8 cellular contexts compared by ENCODE assay signal in genomic region chr6:166999845-167000253, GRCh38. TPM values are rescaled to one million over a fixed set of nuclear protein-coding genes. Genes with fewer than 3 reads are reported as not detected.
A peak's percentile ranks its signal among the peaks of the same experiment; 100 is the strongest.
DNase-seq lines count a peak whose midpoint lies in the region; FAIRE-seq and TF ChIP-seq lines count a peak whose summit lies in the region.

No MANE protein-coding gene starts in this region.

- H3K9ac ChIP-seq in SK-N-MC (ENCODE audit: insufficient read length), result peak overlapping the region; percentile 87

- H3K27ac Mint-ChIP-seq in progenitor cell of endocrine pancreas, result peak overlapping the region; percentile 87

- H3K4me3 ChIP-seq in SK-N-MC, result peak overlapping the region; percentile 97
- H3K4me3 ChIP-seq in fibroblast of pulmonary artery (replicated peaks; ENCODE audit: low read depth, low read length), result peak overlapping the region; percentile 79

- peaks cover 23% of the 10 kb centered on the region for H3K4me1 Mint-ChIP-seq in progenitor cell of endocrine pancreas (ENCODE audit: low read depth)

- H3K4me3 Mint-ChIP-seq in progenitor cell of endocrine pancreas (ENCODE audit: low read depth), result peak overlapping the region; percentile 88

- no peak for TF ChIP-seq CTCF in fibroblast of pulmonary artery (IDR thresholded peaks at IDR 0.05; ENCODE audit: low read length, missing control alignments)
- no peak for TF ChIP-seq CTCF in progenitor cell of endocrine pancreas (IDR thresholded peaks at IDR 0.05; ENCODE audit: unreplicated experiment)

- FAIRE-seq in urothelium cell line (lab: Jason Lieb, UNC), result no peak

- no peaks in the 10 kb centered on the region for H3K9me3 Mint-ChIP-seq in progenitor cell of endocrine pancreas (ENCODE audit: low read depth)

- peaks cover 2% of the 10 kb centered on the region for H3K36me3 Mint-ChIP-seq in progenitor cell of endocrine pancreas (ENCODE audit: insufficient read depth)

- peak; percentile 1 for DNase-seq in NCI-H2107 treated with DMSO at 0.1 percent for 48 hours (lab: John Stamatoyannopoulos, UW; ENCODE audit: unreplicated experiment)
- no peak for DNase-seq in NCI-H2107 (lab: John Stamatoyannopoulos, UW)
- no peak for DNase-seq in SK-N-MC (ENCODE audit: low read depth, low spot score)
- peak; percentile 16 for DNase-seq in fibroblast of pulmonary artery (ENCODE audit: low read depth)
- no peak for DNase-seq in progenitor cell of endocrine pancreas (ENCODE audit: low spot score, unreplicated experiment)
- no peak for DNase-seq in UCSD-AML1 (lab: John Stamatoyannopoulos, UW; ENCODE audit: unreplicated experiment)
- DNase-seq in urothelium cell line (ENCODE audit: low spot score), result no peak
- no peak for DNase-seq in stimulated activated CD4-positive, alpha-beta T cell treated with anti-CD3 and anti-CD28 coated beads, Interleukin-12 subunit alpha, Interleukin-12 subunit beta, amount 100 ng/mL, for 4 hours

- peaks cover 40% of the 10 kb centered on the region for H3K36me3 ChIP-seq in SK-N-MC (ENCODE audit: insufficient read depth, low read length)

- H3K27ac ChIP-seq in SK-N-MC, result no peak overlapping the region

- no peaks in the 10 kb centered on the region for H3K27me3 Mint-ChIP-seq in progenitor cell of endocrine pancreas

- no peaks in the 10 kb centered on the region for H3K9me3 ChIP-seq in SK-N-MC (ENCODE audit: low read depth, low read length)

RNA-seq across cellular contexts. Expression of gene CEP43, which starts 0.7 kb away (rescaled TPM):
- 39.0 and 47.1 TPM in 2 replicates for total RNA-seq in progenitor cell of endocrine pancreas

RNA-seq across cellular contexts. Expression of gene RNASET2, which starts 43.5 kb away (rescaled TPM):
- 27.9 and 29.8 TPM in 2 replicates for total RNA-seq in progenitor cell of endocrine pancreas

Comparison
In these comparisons a context has a peak if more than half of its experiments do, and no peak if none do; other contexts are left out.
1. DNase-seq: peak in NCI-H2107 treated with DMSO at 0.1 percent for 48 hours (single experiment) and fibroblast of pulmonary artery (single experiment); none in NCI-H2107 (single experiment), SK-N-MC (single experiment), progenitor cell of endocrine pancreas (single experiment), UCSD-AML1 (single experiment), urothelium cell line (single experiment) and stimulated activated CD4-positive, alpha-beta T cell treated with anti-CD3 and anti-CD28 coated beads, Interleukin-12 subunit alpha, Interleukin-12 subunit beta, amount 100 ng/mL, for 4 hours (single experiment).